ENCODE assay signal across 8 cellular contexts in genomic region chr11:30960387-30960992, GRCh38.
A peak's percentile ranks its signal among the peaks of the same experiment; 100 is the strongest.
DNase-seq lines count a peak whose midpoint lies in the region; ATAC-seq and TF ChIP-seq lines count a peak whose summit lies in the region.

No MANE protein-coding gene starts in this region.

- WGBS in neuronal stem cell (ENCODE audit: extremely low coverage in 2 of 2, insufficient read length in 2 of 2, insufficient replicate concordance in 1 of 2), 2 donors: no CpG with 5 or more reads among the region's 2 CpGs

- H3K4ac ChIP-seq in neuronal stem cell (ENCODE audit: low read length): no peak overlapping the region

- no peak overlapping the region for H3K14ac ChIP-seq in neuronal stem cell (ENCODE audit: low read length)

- H3K27ac ChIP-seq in neuronal stem cell (replicated peaks; ENCODE audit: low read length): no peak overlapping the region

- H2BK12ac ChIP-seq in neuronal stem cell (ENCODE audit: low read length): no peak overlapping the region

- H3K9ac ChIP-seq in neuronal stem cell (ENCODE audit: low read depth, low read length, poor library complexity): no peak overlapping the region

- peak; percentile 57 for TF ChIP-seq CTCF in cardiac fibroblast (IDR thresholded peaks at IDR 0.05; ENCODE audit: low read depth, low read length)

- no peaks in the 10 kb centered on the region for H3K9me3 ChIP-seq in neuronal stem cell (replicated peaks in 1 of 2; ENCODE audit: control insufficient read depth in 2 of 2, insufficient read depth in 1 of 2, low read depth in 1 of 2, low read length in 2 of 2)

- H2BK15ac ChIP-seq in neuronal stem cell (ENCODE audit: low read length): no peak overlapping the region

- ATAC-seq in esophagus mucosa (no peak), GM21447 (IDR thresholded peaks at IDR 0.05; ENCODE audit: unreplicated experiment) (no peak)

- H3K4me1 ChIP-seq in neuronal stem cell (ENCODE audit: control insufficient read depth in 2 of 2, insufficient read depth in 1 of 2, low read depth in 1 of 2, low read length in 2 of 2): peaks cover 0 to 5% of the 10 kb centered on the region in 2 donors

- H3K4me2 ChIP-seq in neuronal stem cell (ENCODE audit: insufficient read depth, low read length, poor library complexity, severe bottlenecking): no peak overlapping the region

- H2AFZ ChIP-seq in neuronal stem cell (ENCODE audit: low read length): no peak overlapping the region

- H3K4me3 ChIP-seq in cardiac fibroblast (replicated peaks in 1 of 2; ENCODE audit: low read depth in 2 of 2, low read length in 2 of 2) (no peak overlapping the region), neuronal stem cell (ENCODE audit: low read length in 2 of 2) (no peak overlapping the region)

- no peak overlapping the region for H2AK5ac ChIP-seq in neuronal stem cell (ENCODE audit: low read depth, low read length)

- H3K79me1 ChIP-seq in neuronal stem cell (ENCODE audit: low read depth, low read length): no peaks in the 10 kb centered on the region

- no peak overlapping the region for H2BK120ac ChIP-seq in neuronal stem cell (ENCODE audit: low read depth, low read length)

- H3K18ac ChIP-seq in neuronal stem cell (ENCODE audit: low read length): no peak overlapping the region

- H3K27me3 ChIP-seq in neuronal stem cell (ENCODE audit: control insufficient read depth in 3 of 3, insufficient read depth in 3 of 3, low read depth in 1 of 3, low read length in 3 of 3): no peaks in the 10 kb centered on the region

- DNase-seq in NCI-H510A treated with DMSO at 0.1 percent for 48 hours (lab: John Stamatoyannopoulos, UW) (peak; percentile 5), NCI-H510A (lab: John Stamatoyannopoulos, UW) (no peak), NCI-H2227 treated with DMSO at 0.1 percent for 48 hours (lab: John Stamatoyannopoulos, UW) (peak; percentile 93), cardiac fibroblast (ENCODE audit: low read depth in 2 of 2) (peak; percentile 53 to 72), neuronal stem cell (ENCODE audit: low spot score) (peak; percentile 36), NCI-H1048 (lab: John Stamatoyannopoulos, UW) (no peak)

- H3K23ac ChIP-seq in neuronal stem cell (ENCODE audit: low read depth, low read length, poor library complexity): no peak overlapping the region

- H4K8ac ChIP-seq in neuronal stem cell (ENCODE audit: low read depth, low read length): no peak overlapping the region

- no peak overlapping the region for H4K91ac ChIP-seq in neuronal stem cell (ENCODE audit: low read depth, low read length, poor library complexity)

- no peak overlapping the region for H2BK5ac ChIP-seq in neuronal stem cell (ENCODE audit: low read length)

- H3K36me3 ChIP-seq in neuronal stem cell (replicated peaks in 1 of 2; ENCODE audit: control insufficient read depth in 2 of 2, insufficient read depth in 2 of 2, low read length in 2 of 2): no peaks in the 10 kb centered on the region

Comparison
In these comparisons a context has a peak if more than half of its experiments do, and no peak if none do; other contexts are left out.
1. DNase-seq: peak in NCI-H510A treated with DMSO at 0.1 percent for 48 hours (single experiment), NCI-H2227 treated with DMSO at 0.1 percent for 48 hours (single experiment), cardiac fibroblast (2 of 2) and neuronal stem cell (single experiment); none in NCI-H510A (single experiment) and NCI-H1048 (single experiment).